In the genomic region with DNA sequence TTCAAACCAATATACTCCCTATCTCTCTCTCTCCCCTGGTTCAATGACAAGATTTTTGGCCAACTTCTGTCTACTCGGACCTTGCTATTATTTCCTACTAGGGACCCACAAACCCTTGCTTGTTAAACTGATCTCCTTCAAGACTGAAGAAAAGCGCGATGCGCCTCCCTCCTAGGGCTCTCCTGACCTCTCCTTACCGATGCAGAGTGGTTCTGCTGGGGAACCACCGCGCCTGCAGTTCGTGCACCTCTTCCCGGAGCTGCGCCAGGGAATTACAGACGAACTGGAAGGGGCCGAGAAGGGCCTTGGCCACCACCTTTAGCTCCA, we compare ENCODE assay signal across 8 cellular contexts. TPM values are rescaled to one million over a fixed set of nuclear protein-coding genes. Genes with fewer than 3 reads are reported as not detected.
DNase-seq lines count a peak whose midpoint lies in the region; ATAC-seq and TF ChIP-seq lines count a peak whose summit lies in the region.
"Not testable (repeated sequence)": the region's sequence is repeated elsewhere in the genome, so short reads cannot be mapped to it uniquely, and the experiment has no call there.

No MANE protein-coding gene starts in this region.

- not testable (repeated sequence) for H3K27me3 ChIP-seq in HAP-1 (ENCODE audit: low read depth); naive thymus-derived CD4-positive, alpha-beta T cell (ENCODE audit: control insufficient read depth in 2 of 2, insufficient read depth in 2 of 2, low read length in 2 of 2); tibial nerve

- H3K4me3 ChIP-seq in GM12865 (ENCODE audit: low read depth, low read length) (peak overlapping the region; percentile 77), HAP-1 (peak overlapping the region; percentile 27), OCI-LY7 (ENCODE audit: low read depth, low read length, poor library complexity, severe bottlenecking) (peak overlapping the region; percentile 81), tibial nerve (peak overlapping the region; percentile 49 to 79 (median 62))
- H3K4me3 ChIP-seq in naive thymus-derived CD4-positive, alpha-beta T cell (ENCODE audit: low read length) = peak overlapping the region; percentile 77

- H3K9me3 ChIP-seq in HAP-1; OCI-LY7 (ENCODE audit: low read length); naive thymus-derived CD4-positive, alpha-beta T cell (ENCODE audit: control insufficient read depth in 2 of 3, low read length in 3 of 3); tibial nerve: not testable (repeated sequence)

- H3K4me1 ChIP-seq in HAP-1; naive thymus-derived CD4-positive, alpha-beta T cell (ENCODE audit: control insufficient read depth in 2 of 2, insufficient read depth in 2 of 2, low read length in 2 of 2): not testable (repeated sequence)
- H3K4me1 ChIP-seq in OCI-LY7 (ENCODE audit: insufficient read depth, low read length, poor library complexity, severe bottlenecking) (peaks cover 12% of the 10 kb centered on the region), tibial nerve (peaks cover 0 to 13% (median 0%) of the 10 kb centered on the region in 4 donors)

- peak overlapping the region; percentile 98 for H2AFZ ChIP-seq in OCI-LY7 (ENCODE audit: low read length)

- H3K4me1 Mint-ChIP-seq in activated naive CD8-positive, alpha-beta T cell treated with anti-CD3 and anti-CD28 coated beads, Interleukin-2, amount 50 U/mL, for 24 hours = peaks cover 27% of the 10 kb centered on the region
- H3K4me1 Mint-ChIP-seq in naive thymus-derived CD4-positive, alpha-beta T cell = peaks cover 10 to 29% (median 22%) of the 10 kb centered on the region in 7 donors

- H4K20me1 ChIP-seq in OCI-LY7 (ENCODE audit: insufficient read depth, low read length) = not testable (repeated sequence)

- in situ Hi-C loops in HAP-1 (cut with MboI; ENCODE audit: low sequenced_read_pairs) = not testable (repeated sequence)

- intact Hi-C loops in OCI-LY7 (cut with micrococcal nuclease; ENCODE audit: unreplicated experiment) = not testable (repeated sequence)
- intact Hi-C loops in naive thymus-derived CD4-positive, alpha-beta T cell (cut with micrococcal nuclease) = loop anchor here in 1 of 2 donors (1.0 to 5.0 kb wide), 2 partner anchors 18 to 928 kb away; partner anchors contain the start of genes ORC5 and PMPCB

- peak overlapping the region; percentile 96 for H3K4me3 Mint-ChIP-seq in activated naive CD8-positive, alpha-beta T cell treated with anti-CD3 and anti-CD28 coated beads, Interleukin-2, amount 50 U/mL, for 24 hours
- peak overlapping the region; percentile 91 to 99 (median 97) for H3K4me3 Mint-ChIP-seq in naive thymus-derived CD4-positive, alpha-beta T cell

- H3K27ac Mint-ChIP-seq in activated naive CD8-positive, alpha-beta T cell treated with anti-CD3 and anti-CD28 coated beads, Interleukin-2, amount 50 U/mL, for 24 hours = peak overlapping the region; percentile 98
- peak overlapping the region; percentile 64 to 99 (median 96) for H3K27ac Mint-ChIP-seq in naive thymus-derived CD4-positive, alpha-beta T cell

- H3K36me3 ChIP-seq in HAP-1 (replicated peaks); OCI-LY7 (ENCODE audit: insufficient read depth, low read length); naive thymus-derived CD4-positive, alpha-beta T cell (ENCODE audit: control insufficient read depth in 2 of 3, insufficient read depth in 3 of 3, low read length in 3 of 3); tibial nerve: not testable (repeated sequence)

- POLR2A ChIA-PET in OCI-LY7 (lab: Charles Lee) = not testable (repeated sequence)
- POLR2A ChIA-PET in naive thymus-derived CD4-positive, alpha-beta T cell (lab: Charles Lee) = interaction anchor here (0.9 to 1.5 kb wide), 3 partner anchors 17 to 205 kb away, joined by 3 to 6 read pairs (median 6); partner anchors contain the start of genes ARMC10 and PMPCB

- H3K4me2 ChIP-seq in OCI-LY7 (ENCODE audit: low read length) = peak overlapping the region; percentile 86

- H3K9me2 ChIP-seq in OCI-LY7 (ENCODE audit: insufficient read depth, low read length) = not testable (repeated sequence)

- not testable (repeated sequence) for H3K36me3 Mint-ChIP-seq in activated naive CD8-positive, alpha-beta T cell treated with anti-CD3 and anti-CD28 coated beads, Interleukin-2, amount 50 U/mL, for 24 hours (ENCODE audit: low read depth); naive thymus-derived CD4-positive, alpha-beta T cell

- WGBS in tibial nerve, 2 donors = 0 to 2% methylated on average over 12 of the region's 12 CpGs

- peak; percentile 24 for ATAC-seq in activated naive CD8-positive, alpha-beta T cell treated with anti-CD3 and anti-CD28 coated beads, Interleukin-2, amount 50 U/mL, for 24 hours
- ATAC-seq in naive thymus-derived CD4-positive, alpha-beta T cell = not testable (repeated sequence)

- DNase-seq in GM12865 (ENCODE audit: low read depth) (peak; percentile 54), HAP-1 (ENCODE audit: low spot score in 2 of 2) (peak in 1 of 2 experiments; percentile 53), HT-29 (ENCODE audit: low spot score) (peak; percentile 16), OCI-LY7 (ENCODE audit: low spot score) (peak; percentile 56), glomerular visceral epithelial cell (ENCODE audit: extremely low spot score) (peak; percentile 42)
- DNase-seq in activated naive CD8-positive, alpha-beta T cell treated with anti-CD3 and anti-CD28 coated beads, Interleukin-2, amount 50 U/mL, for 24 hours; tibial nerve (ENCODE audit: low spot score in 2 of 2): not testable (repeated sequence)
- DNase-seq in naive thymus-derived CD4-positive, alpha-beta T cell = peak in 1 of 9 donors; percentile 22

- H3K9me3 Mint-ChIP-seq in activated naive CD8-positive, alpha-beta T cell treated with anti-CD3 and anti-CD28 coated beads, Interleukin-2, amount 50 U/mL, for 24 hours; naive thymus-derived CD4-positive, alpha-beta T cell: not testable (repeated sequence)

- CTCF ChIA-PET in OCI-LY7 (lab: Charles Lee; ENCODE audit: unreplicated experiment); naive thymus-derived CD4-positive, alpha-beta T cell (lab: Charles Lee): not testable (repeated sequence)

- TF ChIP-seq EP300 in tibial nerve (IDR thresholded peaks at IDR 0.05) = not testable (repeated sequence)

- not testable (repeated sequence) for TF ChIP-seq POLR2A in tibial nerve (IDR thresholded peaks at IDR 0.05)

- BruUV-seq in OCI-LY7 (replicated peaks; lab: Mats Ljungman, UMichigan) = not testable (repeated sequence)

- H3K79me2 ChIP-seq in OCI-LY7 (ENCODE audit: insufficient read depth, low read depth, low read length) = peaks cover 14% of the 10 kb centered on the region; the same call in 1 of the 2 replicates

- not testable (repeated sequence) for H3K27me3 Mint-ChIP-seq in activated naive CD8-positive, alpha-beta T cell treated with anti-CD3 and anti-CD28 coated beads, Interleukin-2, amount 50 U/mL, for 24 hours
- H3K27me3 Mint-ChIP-seq in naive thymus-derived CD4-positive, alpha-beta T cell = peaks cover 0 to 10% (median 0%) of the 10 kb centered on the region in 5 donors

- TF ChIP-seq CTCF in GM12865 (IDR thresholded peaks at IDR 0.05; ENCODE audit: insufficient read depth, low read depth, low read length, missing control alignments); OCI-LY7 (conservative IDR thresholded peaks at IDR 0.05; ENCODE audit: low read length); tibial nerve (IDR thresholded peaks at IDR 0.05): not testable (repeated sequence)

- H3K27ac ChIP-seq in OCI-LY7 (ENCODE audit: low read depth, low read length, poor library complexity, severe bottlenecking) = peak overlapping the region; percentile 44
- peak overlapping the region; percentile 85 for H3K27ac ChIP-seq in naive thymus-derived CD4-positive, alpha-beta T cell (ENCODE audit: low read depth, low read length)
- peak overlapping the region in 3 of 4 donors; percentile 30 to 79 (median 45) for H3K27ac ChIP-seq in tibial nerve

RNA-seq across cellular contexts. Expression of gene PMPCB, which starts 17.6 kb away (rescaled TPM):
- 41.1 and 43.7 TPM in 2 replicates for total RNA-seq in HT-29 (2014; rRNA removed; shearing (Covaris generic))
- 48.5 and 57.5 TPM in 2 replicates for total RNA-seq in OCI-LY7 (2014; rRNA removed; shearing (Covaris generic))
- total RNA-seq in OCI-LY7 (2022) = 94.1 and 95.9 TPM in 2 replicates
- 10 to 100 TPM; 55.2 to 94.1 (median 68.3) TPM for total RNA-seq in naive thymus-derived CD4-positive, alpha-beta T cell
- 10 to 100 TPM; 93.9 to 95.7 TPM for polyA plus RNA-seq in naive thymus-derived CD4-positive, alpha-beta T cell
- total RNA-seq in tibial nerve = 10 to 100 TPM; 31.8 to 44.3 (median 41.1) TPM

Comparison
In these comparisons a context has a peak if more than half of its experiments do, and no peak if none do; other contexts are left out.
1. H3K4me3 ChIP-seq: peak in every context shown above with its lines; median percentile 81 in OCI-LY7; 77 in GM12865; 77 in naive thymus-derived CD4-positive, alpha-beta T cell; 62 in tibial nerve; 27 in HAP-1.